ENCODE assay signal across 18 cellular contexts in genomic region chr12:119171266-119171665, GRCh38. TPM values are rescaled to one million over a fixed set of nuclear protein-coding genes. Genes with fewer than 3 reads are reported as not detected.
DNase-seq lines count a peak whose midpoint lies in the region; ATAC-seq, FAIRE-seq and TF ChIP-seq lines count a peak whose summit lies in the region.
"Had no signal": no experiment of that assay in that cellular context is flagged by ENCODE, and none has a peak within 500 bp of the region (broad histone marks: within the 10 kb centered on the region; RNA-seq: fewer than 3 reads in every experiment).

No MANE protein-coding gene starts in this region.

- no peak for ATAC-seq in HG02884 (IDR thresholded peaks at IDR 0.05; ENCODE audit: unreplicated experiment)

- H2AFZ ChIP-seq in H1 (ENCODE audit: low read length): peak overlapping the region; percentile 3; the same call in 1 of the 2 replicates

- peak; percentile 47 to 67 for DNase-seq in Caco-2
- no peak for DNase-seq in H1 (ENCODE audit: low read depth in 1 of 2, low spot score in 2 of 2)
- no peak for DNase-seq in mesothelial cell of epicardium (ENCODE audit: low spot score in 2 of 2, unreplicated experiment in 2 of 2)
- DNase-seq in ureter (ENCODE audit: low spot score): peak; percentile 50
- DNase-seq in cortex of kidney (lab: John Stamatoyannopoulos, UW): no peak
- no peak for DNase-seq in esophagus muscularis mucosa (ENCODE audit: extremely low spot score)
- DNase-seq: 8988T; Calu3; CD4-positive, alpha-beta memory T cell; DMS79 treated with DMSO at 0.1 percent for 48 hours; GF-D8; GOT3; H9; IMR-90 had no signal

- POLR2A ChIA-PET in Caco-2 (lab: Charles Lee) (no interaction called here), H1 (lab: Charles Lee; ENCODE audit: partially characterized antibody) (interaction anchor here (1.3 kb wide), 1 partner anchor 17 kb away, joined by 4 read pairs; no protein-coding TSS in a partner anchor)

- no peak for FAIRE-seq in H1 (lab: Jason Lieb, UNC)
- FAIRE-seq: HTR-8/SVneo had no signal

- H3K18ac ChIP-seq in H1 (ENCODE audit: extremely low read depth, low read length): no peak overlapping the region; the same call in 1 of the 2 replicates

- H4K91ac ChIP-seq in H1 (replicated peaks; ENCODE audit: insufficient read length, low read length): no peak overlapping the region

- no peaks in the 10 kb centered on the region for H3K79me1 ChIP-seq in H1 (ENCODE audit: low read depth, low read length)

- H3K4me1 Mint-ChIP-seq in Caco-2 (ENCODE audit: low read depth, unreplicated experiment): peaks cover 51% of the 10 kb centered on the region
- H3K4me1 Mint-ChIP-seq in mesothelial cell of epicardium: peaks cover 25% of the 10 kb centered on the region
- H3K4me1 Mint-ChIP-seq: CD14-positive monocyte; CD4-positive, alpha-beta memory T cell had no signal

- H3K27ac Mint-ChIP-seq in Caco-2 (ENCODE audit: unreplicated experiment) (peak overlapping the region; percentile 85), mesothelial cell of epicardium (peak overlapping the region; percentile 2)
- H3K27ac Mint-ChIP-seq: CD14-positive monocyte; CD4-positive, alpha-beta memory T cell; H9 had no signal

- TF ChIP-seq EP300 in H1 (IDR thresholded peaks at IDR 0.05; ENCODE audit: borderline replicate concordance in 1 of 2, low read depth in 2 of 2, low read length in 2 of 2): no peak
- TF ChIP-seq EP300 in esophagus muscularis mucosa (IDR thresholded peaks at IDR 0.05): no peak

- intact Hi-C loops in Caco-2 (cut with micrococcal nuclease; ENCODE audit: unreplicated experiment): loop anchor here (10.0 kb wide), 1 partner anchor 64 kb away; no protein-coding TSS in a partner anchor
- intact Hi-C loops in esophagus muscularis mucosa (cut with DNase I): no loop called here

- H3K27me3 ChIP-seq in Caco-2 (replicated peaks; ENCODE audit: control insufficient read depth, insufficient read depth, low read length) (no peaks in the 10 kb centered on the region), H1 (replicated peaks in 1 of 4; ENCODE audit: control insufficient read depth in 3 of 4, extremely low read depth in 1 of 4, insufficient read depth in 3 of 4, low read length in 3 of 4) (no peaks in the 10 kb centered on the region), esophagus muscularis mucosa (no peaks in the 10 kb centered on the region)
- H3K27me3 ChIP-seq: BLaER1 had no signal

- H3K9ac ChIP-seq in H1 (replicated peaks in 1 of 4; ENCODE audit: extremely low read depth in 1 of 4, low read depth in 3 of 4, low read length in 3 of 4): no peak overlapping the region
- H3K9ac ChIP-seq: BLaER1 had no signal

- H2BK20ac ChIP-seq in H1 (ENCODE audit: low read length): no peak overlapping the region

- TF ChIP-seq RAD21 in H1 (IDR thresholded peaks at IDR 0.05 in 1 of 2, conservative IDR thresholded peaks at IDR 0.05 in 1 of 2; ENCODE audit: low read depth in 2 of 2, low read length in 2 of 2): no peak

- H2AK5ac ChIP-seq in H1 (ENCODE audit: low read depth, low read length): no peak overlapping the region

- no peaks in the 10 kb centered on the region for H3K79me2 ChIP-seq in H1 (ENCODE audit: control insufficient read depth in 1 of 2, insufficient read depth in 2 of 2, low read length in 2 of 2)

- no TSS peak for BruUV-seq in Caco-2 (replicated peaks; lab: Mats Ljungman, UMichigan)

- H3K23ac ChIP-seq in H1 (ENCODE audit: insufficient read length): no peak overlapping the region

- H3K4me2 ChIP-seq in H1 (ENCODE audit: insufficient read depth in 1 of 2, low read depth in 2 of 2, low read length in 2 of 2): no peak overlapping the region
- H3K4me2 ChIP-seq: BLaER1 had no signal

- H3K4me3 Mint-ChIP-seq in Caco-2 (ENCODE audit: unreplicated experiment): no peak overlapping the region
- no peak overlapping the region for H3K4me3 Mint-ChIP-seq in mesothelial cell of epicardium
- H3K4me3 Mint-ChIP-seq: CD14-positive monocyte; CD4-positive, alpha-beta memory T cell; H9 had no signal

- H2BK15ac ChIP-seq in H1 (ENCODE audit: low read length): peak overlapping the region; percentile 32; the same call in 1 of the 2 replicates

- WGBS in H1 (ENCODE audit: extremely low coverage in 1 of 2, insufficient coverage in 1 of 2, insufficient read length in 1 of 2, insufficient replicate concordance in 2 of 2, low coverage in 1 of 2, low lambda C conversion rate in 2 of 2, missing lambda C conversion rate in 1 of 2), 2 experiments: 93% methylated on average over 5 of the region's 5 CpGs; no CpG with 5 or more reads in 1 of the 2 experiments
- 87% methylated on average over 5 of the region's 5 CpGs for WGBS in esophagus muscularis mucosa

- TF ChIP-seq CTCF in Caco-2 (IDR thresholded peaks at IDR 0.05; ENCODE audit: insufficient read depth in 1 of 2, low read depth in 1 of 2, low read length in 1 of 2, severe bottlenecking in 1 of 2, unreplicated experiment in 1 of 2) (no peak), H1 (IDR thresholded peaks at IDR 0.05; ENCODE audit: control extremely low read depth in 1 of 3, insufficient read depth in 1 of 3, low read depth in 1 of 3, low read length in 3 of 3) (no peak), mesothelial cell of epicardium (IDR thresholded peaks at IDR 0.05; ENCODE audit: unreplicated experiment) (no peak), esophagus muscularis mucosa (IDR thresholded peaks at IDR 0.05) (no peak)

- H3K27me3 Mint-ChIP-seq in Caco-2 (ENCODE audit: insufficient read depth, unreplicated experiment) (no peaks in the 10 kb centered on the region), mesothelial cell of epicardium (ENCODE audit: low read depth) (no peaks in the 10 kb centered on the region)

- H4K5ac ChIP-seq in H1 (ENCODE audit: insufficient read length, low read depth, low read length): no peak overlapping the region

- CTCF ChIA-PET in Caco-2 (lab: Charles Lee) (no interaction called here), H1 (lab: Charles Lee; ENCODE audit: partially characterized antibody) (interaction anchor here (0.9 to 1.2 kb wide), 2 partner anchors 123 to 150 kb away, joined by 3 read pairs; no protein-coding TSS in a partner anchor)

- H3K56ac ChIP-seq in H1 (replicated peaks; ENCODE audit: insufficient read length, low read depth, low read length): no peak overlapping the region

- no peak overlapping the region for H3K4ac ChIP-seq in H1 (replicated peaks; ENCODE audit: insufficient read length, low read depth, low read length)

- H3K36me3 Mint-ChIP-seq in Caco-2 (ENCODE audit: insufficient read depth, unreplicated experiment) (peaks cover 6% of the 10 kb centered on the region), mesothelial cell of epicardium (no peaks in the 10 kb centered on the region)
- H3K36me3 Mint-ChIP-seq: CD14-positive monocyte; CD4-positive, alpha-beta memory T cell had no signal

- H3K4me3 ChIP-seq in Caco-2 (ENCODE audit: low read depth, low read length): no peak overlapping the region
- H3K4me3 ChIP-seq in H1 (ENCODE audit: extremely low read depth in 1 of 4, insufficient read depth in 2 of 4, low read depth in 3 of 4, low read length in 4 of 4): no peak overlapping the region
- no peak overlapping the region for H3K4me3 ChIP-seq in esophagus muscularis mucosa
- H3K4me3 ChIP-seq: BLaER1 had no signal

- H2BK12ac ChIP-seq in H1 (ENCODE audit: low read depth, low read length): no peak overlapping the region

- no peaks in the 10 kb centered on the region for H3K23me2 ChIP-seq in H1 (ENCODE audit: low read depth, low read length)

- no peaks in the 10 kb centered on the region for H4K20me1 ChIP-seq in H1 (replicated peaks in 1 of 2; ENCODE audit: control insufficient read depth in 1 of 2, insufficient read depth in 2 of 2, low read length in 2 of 2)
- H4K20me1 ChIP-seq: BLaER1 had no signal

- H2BK120ac ChIP-seq in H1 (replicated peaks; ENCODE audit: low read depth, low read length): no peak overlapping the region

- no peak overlapping the region for H4K8ac ChIP-seq in H1 (ENCODE audit: extremely low read depth, insufficient read depth, low read length)

- H3K36me3 ChIP-seq in Caco-2 (ENCODE audit: control insufficient read depth, insufficient read depth, low read length) (no peaks in the 10 kb centered on the region), H1 (ENCODE audit: control insufficient read depth in 2 of 4, insufficient read depth in 4 of 4, low read length in 3 of 4) (no peaks in the 10 kb centered on the region), esophagus muscularis mucosa (no peaks in the 10 kb centered on the region)
- H3K36me3 ChIP-seq: BLaER1 had no signal

- H3K27ac ChIP-seq in H1 (ENCODE audit: low read depth, low read length) (no peak overlapping the region), esophagus muscularis mucosa (replicated peaks in 1 of 4) (no peak overlapping the region)
- H3K27ac ChIP-seq: BLaER1 had no signal

- no peak for TF ChIP-seq POLR2A in H1 (IDR thresholded peaks at IDR 0.05; ENCODE audit: control extremely low read depth in 1 of 2, low read depth in 2 of 2, low read length in 2 of 2)
- no peak for TF ChIP-seq POLR2A in esophagus muscularis mucosa (IDR thresholded peaks at IDR 0.05; ENCODE audit: low read depth)

- no peak overlapping the region for H2BK5ac ChIP-seq in H1 (ENCODE audit: low read depth, low read length)

- H3K9me3 Mint-ChIP-seq in Caco-2 (ENCODE audit: unreplicated experiment) (no peaks in the 10 kb centered on the region), mesothelial cell of epicardium (peaks cover 4% of the 10 kb centered on the region)

- H3K4me1 ChIP-seq in Caco-2 (peaks cover 57% of the 10 kb centered on the region), H1 (replicated peaks in 1 of 4; ENCODE audit: control insufficient read depth in 3 of 4, insufficient read depth in 4 of 4, low read length in 3 of 4) (peaks cover 2 to 14% (median 6%) of the 10 kb centered on the region in 4 experiments), esophagus muscularis mucosa (peaks cover 7 to 8% (median 7%) of the 10 kb centered on the region in 4 donors)
- H3K4me1 ChIP-seq: BLaER1 had no signal

- H3K14ac ChIP-seq in H1 (ENCODE audit: insufficient read length): no peak overlapping the region

- no peaks in the 10 kb centered on the region for H3K9me3 ChIP-seq in Caco-2
- no peaks in the 10 kb centered on the region for H3K9me3 ChIP-seq in H1 (ENCODE audit: insufficient read depth in 2 of 2, low read depth in 1 of 2, low read length in 1 of 2)
- H3K9me3 ChIP-seq in esophagus muscularis mucosa: no peaks in the 10 kb centered on the region
- H3K9me3 ChIP-seq: BLaER1 had no signal

RNA-seq across cellular contexts. Expression of gene HSPB8, which starts 7.5 kb away (rescaled TPM):
- 15.3 and 17.1 TPM in 2 replicates for total RNA-seq in Caco-2 (2022)
- 11.7 TPM in 2 replicates for total RNA-seq in H1 (2021; fragmentation: NEBNext Ultra II Directional; extraction: Animal tissue kit (Norgen Biotek cat#: 25700))
- 17.4 and 28.2 TPM in 2 replicates for polyA plus RNA-seq in H1 (2011; rRNA removed)
- polyA plus RNA-seq in H1 (2011; cell fraction: cytosol; rRNA removed): 13.1 TPM
- 11.9 TPM for polyA plus RNA-seq in H1 (2011; cell fraction: nucleus; rRNA removed)
- polyA plus RNA-seq in H1 (2012, experiment 1 of 2): 17.8 to 18.5 TPM (median 18.0 TPM) in 4 replicates
- polyA plus RNA-seq in H1 (2012, experiment 2 of 2): 26.1 TPM
- 5.5 TPM for polyA plus RNA-seq in H1 (2013, experiment 1 of 2)
- 5.8 TPM for polyA plus RNA-seq in H1 (2013, experiment 2 of 2)
- polyA minus RNA-seq in H1 (2011; rRNA and poly(A)+ RNA removed): 9.3 and 14.3 TPM in 2 replicates
- polyA minus RNA-seq in H1 (2011; cell fraction: cytosol; rRNA and poly(A)+ RNA removed): 10.0 TPM
- polyA minus RNA-seq in H1 (2011; cell fraction: nucleus; rRNA and poly(A)+ RNA removed): 9.2 TPM
- total RNA-seq in mesothelial cell of epicardium: 13.5 to 16.8 TPM (median 15.7 TPM) in 3 replicates
- total RNA-seq in ureter: 53.8 TPM
- total RNA-seq in esophagus muscularis mucosa: 100 to 1,000 TPM; 416 to 573 (median 443) TPM
- total RNA-seq: CD4-positive, alpha-beta memory T cell had no signal
- polyA plus RNA-seq: CD14-positive monocyte; CD4-positive, alpha-beta memory T cell had no signal

Comparison
In these comparisons a context has a peak if more than half of its experiments do, and no peak if none do; other contexts are left out.
1. DNase-seq: peak in Caco-2 (2 of 2) and ureter (single experiment); none in H1 (0 of 2), mesothelial cell of epicardium (0 of 2), cortex of kidney (single experiment) and esophagus muscularis mucosa (single experiment).